10 cellular contexts compared by ENCODE assay signal in the genomic region with DNA sequence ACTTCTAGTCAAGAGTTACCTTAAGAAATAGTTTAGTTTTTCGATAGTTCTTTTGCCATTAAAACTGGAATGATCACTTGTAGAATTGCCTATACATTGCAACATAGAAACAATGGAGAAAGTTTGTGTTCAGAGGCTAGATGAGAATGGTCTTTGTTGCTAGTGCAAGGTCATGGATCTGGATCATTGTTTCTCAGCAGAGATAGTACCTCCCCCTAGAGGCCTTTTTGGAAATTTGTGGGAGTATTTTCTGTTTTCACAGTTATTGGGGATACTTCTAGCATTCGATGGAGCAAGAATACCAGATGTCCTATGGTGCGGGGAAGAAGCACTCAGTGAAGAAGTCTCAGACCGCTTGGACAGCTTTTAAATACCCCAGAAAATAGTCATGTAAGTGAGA.
DNase-seq lines count a peak whose midpoint lies in the region; FAIRE-seq and TF ChIP-seq lines count a peak whose summit lies in the region.
"Had no signal": no experiment of that assay in that cellular context is flagged by ENCODE, and none has a peak within 500 bp of the region (broad histone marks: within the 10 kb centered on the region; RNA-seq: fewer than 3 reads in every experiment).

No MANE protein-coding gene starts in this region.

- FAIRE-seq in kidney (lab: Jason Lieb, UNC), result no peak

- no peaks in the 10 kb centered on the region for H3K4me1 ChIP-seq in kidney (ENCODE audit: control insufficient read depth in 1 of 2, insufficient read depth in 1 of 2, low read depth in 1 of 2, low read length in 2 of 2)
- no peaks in the 10 kb centered on the region for H3K4me1 ChIP-seq in vagina
- H3K4me1 ChIP-seq: gastroesophageal sphincter, SJCRH30 had no signal

- H3K9ac ChIP-seq in kidney (ENCODE audit: low read length in 2 of 2), result no peak overlapping the region

- H3K9me3 ChIP-seq in kidney (ENCODE audit: control insufficient read depth in 1 of 2, low read length in 2 of 2) (no peaks in the 10 kb centered on the region), vagina (no peaks in the 10 kb centered on the region)
- H3K9me3 ChIP-seq: gastroesophageal sphincter, SJCRH30 had no signal

- TF ChIP-seq CTCF in C4-2B (conservative IDR thresholded peaks at IDR 0.05) (peak; percentile 77), HL-60 (IDR thresholded peaks at IDR 0.05; ENCODE audit: insufficient read depth, low read length) (peak; percentile 10), kidney (IDR thresholded peaks at IDR 0.05; ENCODE audit: borderline replicate concordance, extremely low read depth, insufficient read depth) (peak; percentile 29), vagina (IDR thresholded peaks at IDR 0.05) (no peak)

- no peak for TF ChIP-seq POLR2A in vagina (IDR thresholded peaks at IDR 0.05)

- H3K36me3 ChIP-seq in kidney (ENCODE audit: control insufficient read depth in 1 of 2, insufficient read depth in 2 of 2, low read length in 2 of 2) (no peaks in the 10 kb centered on the region), vagina (no peaks in the 10 kb centered on the region)
- H3K36me3 ChIP-seq: gastroesophageal sphincter, SJCRH30 had no signal

- H3K27ac ChIP-seq in C4-2B (no peak overlapping the region), HL-60 (replicated peaks) (no peak overlapping the region), kidney (ENCODE audit: low read depth in 2 of 2, low read length in 2 of 2) (no peak overlapping the region), vagina (no peak overlapping the region)
- H3K27ac ChIP-seq: gastroesophageal sphincter, SJCRH30 had no signal

- H3K27me3 ChIP-seq in HL-60 (ENCODE audit: insufficient read depth, poor library complexity, severe bottlenecking) (no peaks in the 10 kb centered on the region), vagina (no peaks in the 10 kb centered on the region)
- H3K27me3 ChIP-seq: gastroesophageal sphincter, SJCRH30 had no signal

- intact Hi-C loops in kidney (cut with DNase I), result no loop called here
- intact Hi-C loops in vagina (cut with DNase I), result no loop called here

- H3K4me3 ChIP-seq in HL-60 (replicated peaks; ENCODE audit: insufficient read depth, low read length) (no peak overlapping the region), kidney (ENCODE audit: low read length in 2 of 2) (no peak overlapping the region), vagina (no peak overlapping the region)
- H3K4me3 ChIP-seq: gastroesophageal sphincter, SJCRH30 had no signal

- DNase-seq in HL-60 (ENCODE audit: low read depth in 1 of 2, low spot score in 1 of 2) (no peak), amniotic epithelial cell (ENCODE audit: low read depth) (peak; percentile 52), kidney (no peak), NCI-H2029 treated with DMSO at 0.1 percent for 48 hours (lab: John Stamatoyannopoulos, UW) (no peak), vagina (ENCODE audit: extremely low spot score in 2 of 2) (no peak), NCI-H128 (lab: John Stamatoyannopoulos, UW; ENCODE audit: unreplicated experiment) (no peak)
- no peak for DNase-seq in stimulated activated CD4-positive, alpha-beta T cell treated with anti-CD3 and anti-CD28 coated beads, Interleukin-2, amount 100 ng/mL, for 48 hours

Comparison
In these comparisons a context has a peak if more than half of its experiments do, and no peak if none do; other contexts are left out.
1. CTCF ChIP-seq: peak in C4-2B (single experiment), HL-60 (single experiment) and kidney (single experiment); none in vagina (0 of 3).